In genomic region chr4:1578968-1579833, GRCh38 we compare ENCODE assay signal across 8 cellular contexts.
DNase-seq lines count a peak whose midpoint lies in the region; ATAC-seq and TF ChIP-seq lines count a peak whose summit lies in the region.

No MANE protein-coding gene starts in this region.

- peaks cover 0 to 4% (median 0%) of the 10 kb centered on the region in 7 donors for H3K9me3 Mint-ChIP-seq in CD4-positive, CD25-positive, alpha-beta regulatory T cell
- H3K9me3 Mint-ChIP-seq in T-helper 1 cell treated with Interleukin-12 subunit alpha and Interleukin-12 subunit beta and Interleukin-4 antibody, amounts not matched to agents 30 μg/mL and 1 μg/mL, for 36 hours, result peaks cover 4% of the 10 kb centered on the region

- H3K9me3 ChIP-seq in CD4-positive, CD25-positive, alpha-beta regulatory T cell (ENCODE audit: control insufficient read depth in 2 of 2, low read length in 2 of 2), result no peaks in the 10 kb centered on the region
- peaks cover 4% of the 10 kb centered on the region for H3K9me3 ChIP-seq in adipocyte (ENCODE audit: control insufficient read depth, low read length)
- no peaks in the 10 kb centered on the region for H3K9me3 ChIP-seq in gastrocnemius medialis

- no peaks in the 10 kb centered on the region for H3K27me3 ChIP-seq in CD4-positive, CD25-positive, alpha-beta regulatory T cell (ENCODE audit: control insufficient read depth, insufficient read depth, low read length)
- H3K27me3 ChIP-seq in adipocyte (replicated peaks; ENCODE audit: control insufficient read depth, insufficient read depth, low read length) (no peaks in the 10 kb centered on the region), gastrocnemius medialis (peaks cover 30 to 59% (median 41%) of the 10 kb centered on the region in 3 donors)

- peak in 4 of 5 experiments; percentile 31 to 82 (median 42) for TF ChIP-seq CTCF in gastrocnemius medialis (IDR thresholded peaks at IDR 0.05 in 4 of 5, conservative IDR thresholded peaks at IDR 0.05 in 1 of 5)

- H3K4me3 ChIP-seq in CD4-positive, CD25-positive, alpha-beta regulatory T cell (ENCODE audit: low read depth, low read length), result peak overlapping the region; percentile 92
- H3K4me3 ChIP-seq in adipocyte (ENCODE audit: low read length) (peak overlapping the region; percentile 79), gastrocnemius medialis (peak overlapping the region; percentile 50 to 62 (median 55))

- H3K27ac Mint-ChIP-seq in CD4-positive, CD25-positive, alpha-beta regulatory T cell, result peak overlapping the region in 2 of 3 donors; percentile 32 to 65
- no peak overlapping the region for H3K27ac Mint-ChIP-seq in T-helper 1 cell treated with Interleukin-12 subunit alpha and Interleukin-12 subunit beta and Interleukin-4 antibody, amounts not matched to agents 30 μg/mL and 1 μg/mL, for 36 hours

- H3K36me3 ChIP-seq in CD4-positive, CD25-positive, alpha-beta regulatory T cell (ENCODE audit: control insufficient read depth, insufficient read depth, low read length), result no peaks in the 10 kb centered on the region
- H3K36me3 ChIP-seq in adipocyte (ENCODE audit: control insufficient read depth, insufficient read depth, low read length, severe bottlenecking) (no peaks in the 10 kb centered on the region), gastrocnemius medialis (no peaks in the 10 kb centered on the region)

- H3K27ac ChIP-seq in CD4-positive, CD25-positive, alpha-beta regulatory T cell (ENCODE audit: insufficient read depth, low read length, poor library complexity, severe bottlenecking), result peak overlapping the region; percentile 81
- peak overlapping the region; percentile 57 to 74 (median 64) for H3K27ac ChIP-seq in gastrocnemius medialis

- in situ Hi-C loops in gastrocnemius medialis (cut with MboI; ENCODE audit: low sequenced_read_pairs in 4 of 4), result no loop called here

- no peaks in the 10 kb centered on the region for H3K36me3 Mint-ChIP-seq in CD4-positive, CD25-positive, alpha-beta regulatory T cell
- H3K36me3 Mint-ChIP-seq in T-helper 1 cell treated with Interleukin-12 subunit alpha and Interleukin-12 subunit beta and Interleukin-4 antibody, amounts not matched to agents 30 μg/mL and 1 μg/mL, for 36 hours (ENCODE audit: low read depth), result no peaks in the 10 kb centered on the region

- peak; percentile 10 to 17 for TF ChIP-seq POLR2A in gastrocnemius medialis (IDR thresholded peaks at IDR 0.05)

- DNase-seq in CD4-positive, CD25-positive, alpha-beta regulatory T cell, result peak; percentile 69 to 83 (median 74)
- DNase-seq in adipocyte (ENCODE audit: low read depth), result peak; percentile 89
- DNase-seq in left ventricle myocardium superior, result peak; percentile 91
- peak; percentile 35 to 57 for DNase-seq in gastrocnemius medialis

- no peaks in the 10 kb centered on the region for H3K27me3 Mint-ChIP-seq in CD4-positive, CD25-positive, alpha-beta regulatory T cell
- no peaks in the 10 kb centered on the region for H3K27me3 Mint-ChIP-seq in T-helper 1 cell treated with Interleukin-12 subunit alpha and Interleukin-12 subunit beta and Interleukin-4 antibody, amounts not matched to agents 30 μg/mL and 1 μg/mL, for 36 hours (ENCODE audit: low read depth)

- peaks cover 5 to 18% (median 5%) of the 10 kb centered on the region in 4 donors for H3K4me1 Mint-ChIP-seq in CD4-positive, CD25-positive, alpha-beta regulatory T cell
- H3K4me1 Mint-ChIP-seq in T-helper 1 cell treated with Interleukin-12 subunit alpha and Interleukin-12 subunit beta and Interleukin-4 antibody, amounts not matched to agents 30 μg/mL and 1 μg/mL, for 36 hours (ENCODE audit: low read depth), result peaks cover 3% of the 10 kb centered on the region

- ATAC-seq in CD4-positive, CD25-positive, alpha-beta regulatory T cell (ENCODE audit: low read depth in 2 of 2), result peak; percentile 50 to 53
- ATAC-seq in HG03432 (IDR thresholded peaks at IDR 0.05; ENCODE audit: unreplicated experiment) (peak; percentile 42), left ventricle myocardium superior (peak; percentile 75), gastrocnemius medialis (peak; percentile 45 to 54), HG03045 (IDR thresholded peaks at IDR 0.05; ENCODE audit: unreplicated experiment) (no peak), HG02610 (IDR thresholded peaks at IDR 0.05; ENCODE audit: unreplicated experiment) (no peak)

- intact Hi-C loops in left ventricle myocardium superior (cut with micrococcal nuclease), result no loop called here
- intact Hi-C loops in gastrocnemius medialis (cut with DNase I; ENCODE audit: low total_unique reads), result no loop called here

- peak overlapping the region; percentile 86 for H3K9ac ChIP-seq in adipocyte (ENCODE audit: low read length)

- H3K4me3 Mint-ChIP-seq in CD4-positive, CD25-positive, alpha-beta regulatory T cell, result peak overlapping the region; percentile 81 to 86 (median 84)
- peak overlapping the region; percentile 61 for H3K4me3 Mint-ChIP-seq in T-helper 1 cell treated with Interleukin-12 subunit alpha and Interleukin-12 subunit beta and Interleukin-4 antibody, amounts not matched to agents 30 μg/mL and 1 μg/mL, for 36 hours

- peaks cover 5% of the 10 kb centered on the region for H3K4me1 ChIP-seq in CD4-positive, CD25-positive, alpha-beta regulatory T cell (ENCODE audit: control insufficient read depth, insufficient read depth, low read length, poor library complexity, severe bottlenecking)
- H3K4me1 ChIP-seq in adipocyte (ENCODE audit: control insufficient read depth, insufficient read depth, low read length), result peaks cover 15% of the 10 kb centered on the region
- peaks cover 0 to 5% of the 10 kb centered on the region in 2 donors for H3K4me1 ChIP-seq in gastrocnemius medialis

Comparison
In these comparisons a context has a peak if more than half of its experiments do, and no peak if none do; other contexts are left out.
1. ATAC-seq: peak in CD4-positive, CD25-positive, alpha-beta regulatory T cell (2 of 2), HG03432 (single experiment), left ventricle myocardium superior (single experiment) and gastrocnemius medialis (2 of 2); none in HG03045 (single experiment) and HG02610 (single experiment).
2. Peak in every context shown above with its lines, with median percentiles within 50 percentile points of each other: DNase-seq and H3K4me3 ChIP-seq.